Comparison of ENCODE assay signal across 9 cellular contexts in the genomic region with DNA sequence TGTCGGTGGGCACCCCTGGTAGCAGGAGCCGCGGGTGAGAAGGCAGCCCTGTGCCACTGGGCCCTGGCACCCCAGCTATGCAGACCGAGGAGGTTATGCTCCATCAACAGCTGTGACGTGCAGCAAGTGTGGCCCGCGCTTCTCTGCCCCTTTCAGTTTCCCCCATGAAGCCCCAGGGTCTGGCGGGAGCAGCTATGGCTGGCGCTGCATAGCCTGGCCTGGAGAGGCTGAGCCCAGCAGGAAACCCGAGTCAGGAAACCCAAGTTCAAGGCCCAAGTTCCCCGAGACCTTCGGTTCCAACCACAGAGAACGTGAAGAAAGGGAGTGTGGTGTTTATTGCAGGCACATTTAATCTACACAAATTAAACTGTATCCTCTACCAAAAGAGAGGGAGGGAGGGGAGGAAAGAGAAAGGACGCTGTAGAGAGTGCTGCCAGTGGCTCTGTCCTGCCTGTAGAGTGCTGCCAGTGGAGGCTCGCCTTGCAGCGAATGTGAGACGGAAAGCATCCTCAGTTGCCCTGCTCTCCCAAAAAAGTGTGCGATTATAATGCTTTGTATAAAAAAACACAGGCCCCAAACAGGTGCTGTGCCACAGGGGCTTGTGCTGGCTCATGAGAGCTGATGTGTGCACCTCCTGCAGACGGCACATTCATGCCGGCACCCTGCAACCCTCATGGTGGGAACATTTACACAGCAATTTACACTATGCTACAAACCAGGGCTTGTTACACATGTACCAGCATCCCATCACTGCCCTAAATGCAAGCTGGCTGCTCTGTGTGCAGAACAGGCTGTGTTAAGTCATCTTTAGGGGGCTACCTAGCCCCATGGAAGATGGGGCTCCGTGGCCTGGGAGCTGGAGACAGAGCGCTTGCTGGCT. TPM values are rescaled to one million over a fixed set of nuclear protein-coding genes. Genes with fewer than 3 reads are reported as not detected.
DNase-seq lines count a peak whose midpoint lies in the region; ATAC-seq and TF ChIP-seq lines count a peak whose summit lies in the region.
"Had no signal": no experiment of that assay in that cellular context is flagged by ENCODE, and none has a peak within 500 bp of the region (broad histone marks: within the 10 kb centered on the region; RNA-seq: fewer than 3 reads in every experiment).

No MANE protein-coding gene starts in this region.

- no peaks in the 10 kb centered on the region for H3K36me3 ChIP-seq in RWPE2 (ENCODE audit: low read depth)
- no peaks in the 10 kb centered on the region for H3K36me3 ChIP-seq in OCI-LY7 (ENCODE audit: insufficient read depth, low read length)

- H3K4me1 Mint-ChIP-seq in type B pancreatic cell (ENCODE audit: unreplicated experiment): peaks cover 9% of the 10 kb centered on the region

- no peaks in the 10 kb centered on the region for H3K4me1 ChIP-seq in RWPE2 (ENCODE audit: insufficient read depth, poor library complexity, severe bottlenecking)
- H3K4me1 ChIP-seq in OCI-LY7 (ENCODE audit: insufficient read depth, low read length, poor library complexity, severe bottlenecking): no peaks in the 10 kb centered on the region

- no peaks in the 10 kb centered on the region for H4K20me1 ChIP-seq in OCI-LY7 (ENCODE audit: insufficient read depth, low read length)

- no peaks in the 10 kb centered on the region for H3K27me3 ChIP-seq in RWPE2 (ENCODE audit: insufficient read depth, poor library complexity, severe bottlenecking)

- peak; percentile 82 for DNase-seq in activated CD8-positive, alpha-beta memory T cell treated with anti-CD3 and anti-CD28 coated beads for 24 hours
- no peak for DNase-seq in activated CD8-positive, alpha-beta memory T cell treated with anti-CD3 and anti-CD28 coated beads, Interleukin-2, amount 50 U/mL, for 48 hours
- DNase-seq in RWPE2 (ENCODE audit: low spot score): no peak
- peak; percentile 13 for DNase-seq in dermis blood vessel endothelial cell
- DNase-seq in type B pancreatic cell (ENCODE audit: extremely low spot score, unreplicated experiment): no peak
- no peak for DNase-seq in OCI-LY7 (ENCODE audit: low spot score)
- no peak for DNase-seq in dedifferentiated amniotic fluid mesenchymal stem cell (ENCODE audit: extremely low spot score)
- no peak for DNase-seq in midbrain (lab: John Stamatoyannopoulos, UW)

- no peak overlapping the region for H2AFZ ChIP-seq in OCI-LY7 (ENCODE audit: low read length)

- no peaks in the 10 kb centered on the region for H3K9me2 ChIP-seq in OCI-LY7 (ENCODE audit: insufficient read depth, low read length)

- H3K4me3 ChIP-seq in RWPE2 (ENCODE audit: severe bottlenecking) (no peak overlapping the region), OCI-LY7 (ENCODE audit: low read depth, low read length, poor library complexity, severe bottlenecking) (no peak overlapping the region)

- H3K4me2 ChIP-seq in OCI-LY7 (ENCODE audit: low read length): no peak overlapping the region

- H3K27ac ChIP-seq in RWPE2 (ENCODE audit: poor library complexity, severe bottlenecking): no peak overlapping the region
- H3K27ac ChIP-seq in OCI-LY7 (ENCODE audit: low read depth, low read length, poor library complexity, severe bottlenecking): no peak overlapping the region
- H3K27ac ChIP-seq: C4-2B had no signal

- no peaks in the 10 kb centered on the region for H3K9me3 Mint-ChIP-seq in type B pancreatic cell

- H3K36me3 Mint-ChIP-seq in type B pancreatic cell: no peaks in the 10 kb centered on the region

- POLR2A ChIA-PET in OCI-LY7 (lab: Charles Lee): interaction anchor here (0.6 to 0.8 kb wide), 2 partner anchors 17 to 64 kb away, joined by 3 read pairs; no protein-coding TSS in a partner anchor

- BruUV-seq in OCI-LY7 (replicated peaks; lab: Mats Ljungman, UMichigan): no TSS peak

- TF ChIP-seq CTCF in RWPE2 (IDR thresholded peaks at IDR 0.05; ENCODE audit: poor library complexity, severe bottlenecking) (no peak), type B pancreatic cell (conservative IDR thresholded peaks at IDR 0.05) (peak; percentile 11), OCI-LY7 (conservative IDR thresholded peaks at IDR 0.05; ENCODE audit: low read length) (no peak)

- ATAC-seq in RWPE2 (ENCODE audit: low read depth): 0 out of 3 replicates have a peak, but pooled peaks have one; percentile 31

- CTCF ChIA-PET in OCI-LY7 (lab: Charles Lee; ENCODE audit: unreplicated experiment): no interaction called here

- H3K79me2 ChIP-seq in OCI-LY7 (ENCODE audit: insufficient read depth, low read depth, low read length): no peaks in the 10 kb centered on the region

- H3K27me3 Mint-ChIP-seq in type B pancreatic cell: no peaks in the 10 kb centered on the region

- H3K9me3 ChIP-seq in RWPE2 (ENCODE audit: severe bottlenecking) (no peaks in the 10 kb centered on the region), OCI-LY7 (ENCODE audit: low read length) (no peaks in the 10 kb centered on the region)

- H3K4me3 Mint-ChIP-seq in type B pancreatic cell: no peak overlapping the region

- H3K27ac Mint-ChIP-seq in type B pancreatic cell: peak overlapping the region; percentile 56

- intact Hi-C loops in OCI-LY7 (cut with micrococcal nuclease; ENCODE audit: unreplicated experiment): no loop called here

RNA-seq across cellular contexts. Expression of gene POP4, which starts 16.3 kb away (rescaled TPM):
- total RNA-seq in dermis blood vessel endothelial cell: 60.1 and 98.7 TPM in 2 replicates
- total RNA-seq in type B pancreatic cell (ENCODE audit: low replicate concordance): 48.4 and 51.3 TPM in 2 replicates
- total RNA-seq in OCI-LY7 (2014; rRNA removed; shearing (Covaris generic)): 93.6 and 105 TPM in 2 replicates
- total RNA-seq in OCI-LY7 (2022): 73.6 and 83.5 TPM in 2 replicates

RNA-seq across cellular contexts. Expression of gene PLEKHF1, which starts 42.8 kb away (rescaled TPM):
- total RNA-seq in dermis blood vessel endothelial cell (12.3 and 14.2 TPM in 2 replicates), type B pancreatic cell (ENCODE audit: low replicate concordance) (6.3 and 16.9 TPM in 2 replicates), OCI-LY7 (2022) (4.5 and 5.0 TPM in 2 replicates)
- 7.0 TPM in 2 replicates for total RNA-seq in OCI-LY7 (2014; rRNA removed; shearing (Covaris generic))

Comparison
In these comparisons a context has a peak if more than half of its experiments do, and no peak if none do; other contexts are left out.
1. DNase-seq: peak in activated CD8-positive, alpha-beta memory T cell treated with anti-CD3 and anti-CD28 coated beads for 24 hours (single experiment) and dermis blood vessel endothelial cell (single experiment); none in activated CD8-positive, alpha-beta memory T cell treated with anti-CD3 and anti-CD28 coated beads, Interleukin-2, amount 50 U/mL, for 48 hours (single experiment), RWPE2 (single experiment), type B pancreatic cell (single experiment), OCI-LY7 (single experiment), dedifferentiated amniotic fluid mesenchymal stem cell (single experiment) and midbrain (single experiment).